ENCODE assay signal across 30 cellular contexts in genomic region chr5:180608572-180609310, GRCh38. TPM values are rescaled to one million over a fixed set of nuclear protein-coding genes. Genes with fewer than 3 reads are reported as not detected.
A peak's percentile ranks its signal among the peaks of the same experiment; 100 is the strongest.
DNase-seq lines count a peak whose midpoint lies in the region; ATAC-seq, FAIRE-seq and TF ChIP-seq lines count a peak whose summit lies in the region.
"Had no signal": no experiment of that assay in that cellular context is flagged by ENCODE, and none has a peak within 500 bp of the region (broad histone marks: within the 10 kb centered on the region; RNA-seq: fewer than 3 reads in every experiment).

No MANE protein-coding gene starts in this region.

- TSS peak; percentile 35 for BruUV-seq in Caco-2 (replicated peaks; lab: Mats Ljungman, UMichigan)
- no TSS peak for BruUV-seq in K562 (replicated peaks; lab: Mats Ljungman, UMichigan)

- H2AFZ ChIP-seq in K562 (ENCODE audit: low read depth, low read length) (peak overlapping the region; percentile 83), neural progenitor cell (replicated peaks) (no peak overlapping the region)

- H3K4me2 ChIP-seq in K562 (ENCODE audit: insufficient read depth, low read length) = peak overlapping the region; percentile 46
- H3K4me2 ChIP-seq in neural progenitor cell = no peak overlapping the region

- DNase-seq in Right ventricle myocardium inferior (ENCODE audit: missing footprints) = peak; percentile 45
- no peak for DNase-seq in Right ventricle myocardium superior
- DNase-seq in Caco-2 = no peak
- DNase-seq in K562 (ENCODE audit: extremely low read depth in 1 of 4, low spot score in 3 of 4) = no peak
- no peak for DNase-seq in neural progenitor cell (ENCODE audit: low spot score)
- DNase-seq in activated naive CD4-positive, alpha-beta T cell (lab: John Stamatoyannopoulos, UW) = no peak
- DNase-seq: AML-193, C1 segment of cervical spinal cord, DMS53, GDM1, HCEC 1CT, MV-4-11, NCI-H1105 treated with DMSO at 0.1 percent for 48 hours, NCI-H2029 treated with DMSO at 0.1 percent for 48 hours, NCI-H524, NCI-H82, SHP77, SW 1271 had no signal

- no peaks in the 10 kb centered on the region for H3K79me2 ChIP-seq in K562 (ENCODE audit: control insufficient read depth, insufficient read depth, low read length)
- H3K79me2 ChIP-seq in neural progenitor cell (ENCODE audit: low read depth) = no peaks in the 10 kb centered on the region

- H3K9me3 Mint-ChIP-seq in Caco-2 (ENCODE audit: unreplicated experiment) = no peaks in the 10 kb centered on the region
- H3K9me3 Mint-ChIP-seq in neural progenitor cell = no peaks in the 10 kb centered on the region
- H3K9me3 Mint-ChIP-seq: CD8-positive, alpha-beta memory T cell had no signal

- no peaks in the 10 kb centered on the region for H3K9me1 ChIP-seq in K562 (ENCODE audit: control insufficient read depth, insufficient read depth, low read length)

- no peak for TF ChIP-seq EP300 in K562 (IDR thresholded peaks at IDR 0.05; ENCODE audit: low read length)

- H3K27me3 ChIP-seq in Caco-2 (replicated peaks; ENCODE audit: control insufficient read depth, insufficient read depth, low read length) (no peaks in the 10 kb centered on the region), K562 (ENCODE audit: control insufficient read depth in 2 of 2, insufficient read depth in 2 of 2, low read length in 2 of 2) (peaks cover 12 to 20% of the 10 kb centered on the region in 2 experiments; a peak in 4 of 5 replicates), neural progenitor cell (no peaks in the 10 kb centered on the region)

- intact Hi-C loops in Right ventricle myocardium inferior (cut with DNase I) = no loop called here
- intact Hi-C loops in Right ventricle myocardium superior (cut with DNase I) = no loop called here
- intact Hi-C loops in Caco-2 (cut with micrococcal nuclease; ENCODE audit: unreplicated experiment) = no loop called here
- intact Hi-C loops in K562 (cut with micrococcal nuclease) = loop anchor here (5.0 to 10.0 kb wide), 4 partner anchors 54 to 404 kb away; partner anchors contain the start of genes CNOT6 and RASGEF1C

- no peak for TF ChIP-seq POLR2A in K562 (conservative IDR thresholded peaks at IDR 0.05)

- H3K27me3 Mint-ChIP-seq in Caco-2 (ENCODE audit: insufficient read depth, unreplicated experiment) (no peaks in the 10 kb centered on the region), neural progenitor cell (ENCODE audit: insufficient read depth, low read depth) (peaks cover 3% of the 10 kb centered on the region)
- H3K27me3 Mint-ChIP-seq: CD8-positive, alpha-beta memory T cell had no signal

- in situ Hi-C loops in K562 (cut with MboI) = no loop called here

- TF ChIP-seq CTCF in Caco-2 (IDR thresholded peaks at IDR 0.05; ENCODE audit: insufficient read depth in 1 of 2, low read depth in 1 of 2, low read length in 1 of 2, severe bottlenecking in 1 of 2, unreplicated experiment in 1 of 2) (no peak), K562 (IDR thresholded peaks at IDR 0.05 in 2 of 3, conservative IDR thresholded peaks at IDR 0.05 in 1 of 3; ENCODE audit: insufficient read depth in 2 of 3, low read depth in 1 of 3, low read length in 3 of 3) (no peak), neural progenitor cell (IDR thresholded peaks at IDR 0.05) (no peak)

- H3K36me3 Mint-ChIP-seq in Caco-2 (ENCODE audit: insufficient read depth, unreplicated experiment) (no peaks in the 10 kb centered on the region), neural progenitor cell (no peaks in the 10 kb centered on the region)

- H3F3A ChIP-seq in neural progenitor cell (ENCODE audit: low read depth) = no peaks in the 10 kb centered on the region

- CTCF ChIA-PET in Caco-2 (lab: Charles Lee) (no interaction called here), K562 (lab: Yijun Ruan, JAX; ENCODE audit: low intra/inter-chr PET ratio) (no interaction called here)

- 0 out of 2 replicates have a peak, but pooled peaks cover 6% of the 10 kb centered on the region for H4K20me1 ChIP-seq in K562 (replicated peaks; ENCODE audit: control insufficient read depth, insufficient read depth, low read length)
- no peaks in the 10 kb centered on the region for H4K20me1 ChIP-seq in neural progenitor cell (ENCODE audit: low read depth)

- 69% methylated on average over 17 of the region's 26 CpGs for WGBS in K562 (ENCODE audit: insufficient coverage, low coverage, missing lambda C conversion rate)

- no peaks in the 10 kb centered on the region for H3K36me3 ChIP-seq in Caco-2 (ENCODE audit: control insufficient read depth, insufficient read depth, low read length)
- no peaks in the 10 kb centered on the region for H3K36me3 ChIP-seq in K562 (ENCODE audit: control insufficient read depth, insufficient read depth, low read length)
- no peaks in the 10 kb centered on the region for H3K36me3 ChIP-seq in neural progenitor cell

- H3K4me3 ChIP-seq in Caco-2 (ENCODE audit: low read depth, low read length) (no peak overlapping the region), K562 (no peak overlapping the region), neural progenitor cell (no peak overlapping the region)
- H3K4me3 ChIP-seq: SK-N-MC had no signal

- H3K4me1 Mint-ChIP-seq in Caco-2 (ENCODE audit: low read depth, unreplicated experiment) (no peaks in the 10 kb centered on the region), neural progenitor cell (no peaks in the 10 kb centered on the region)

- H3K27ac ChIP-seq in K562 (ENCODE audit: extremely low read depth, low read depth, low read length) (no peak overlapping the region; the same call in 2 of the 3 replicates), neural progenitor cell (no peak overlapping the region)
- H3K27ac ChIP-seq: 22Rv1, SK-N-MC had no signal

- H3K4me3 Mint-ChIP-seq in Caco-2 (ENCODE audit: unreplicated experiment) (no peak overlapping the region), neural progenitor cell (no peak overlapping the region)
- H3K4me3 Mint-ChIP-seq: CD8-positive, alpha-beta memory T cell had no signal

- TF ChIP-seq RAD21 in K562 (CRISPR knock-in tag; conservative IDR thresholded peaks at IDR 0.05 in 1 of 2, IDR thresholded peaks at IDR 0.05 in 1 of 2) = no peak

- POLR2A ChIA-PET in Caco-2 (lab: Charles Lee) = interaction anchor here (0.6 kb wide), 1 partner anchor 750 kb away, joined by 3 read pairs; the partner anchor contains the start of gene MRNIP
- POLR2A ChIA-PET in K562 (lab: Yijun Ruan, JAX) = no interaction called here

- peak overlapping the region in 1 of 2 experiments; percentile 68; a peak in 1 of 4 replicates for H3K9ac ChIP-seq in K562 (ENCODE audit: insufficient read depth in 1 of 2, low read depth in 2 of 2, low read length in 2 of 2)
- no peak overlapping the region for H3K9ac ChIP-seq in neural progenitor cell

- ATAC-seq in Right ventricle myocardium inferior = no peak
- no peak for ATAC-seq in Right ventricle myocardium superior (ENCODE audit: poor library complexity)
- ATAC-seq in K562 = no peak
- no peak for ATAC-seq in GM21529 (IDR thresholded peaks at IDR 0.05; ENCODE audit: unreplicated experiment)
- ATAC-seq in GM18907 (IDR thresholded peaks at IDR 0.05; ENCODE audit: unreplicated experiment) = no peak

- FAIRE-seq in K562 (lab: Jason Lieb, UNC) = no peak
- FAIRE-seq: D721Med, GM18507, GM19239, RCC 7860 had no signal

- no peaks in the 10 kb centered on the region for H3K9me3 ChIP-seq in Caco-2
- H3K9me3 ChIP-seq in K562 (replicated peaks; ENCODE audit: control insufficient read depth, insufficient read depth, low read depth, low read length) = no peaks in the 10 kb centered on the region
- H3K9me3 ChIP-seq in neural progenitor cell (ENCODE audit: low read depth) = no peaks in the 10 kb centered on the region

- peak overlapping the region; percentile 55 for H3K27ac Mint-ChIP-seq in Caco-2 (ENCODE audit: unreplicated experiment)
- peak overlapping the region; percentile 15 for H3K27ac Mint-ChIP-seq in neural progenitor cell

- H3K4me1 ChIP-seq in Caco-2 (peaks cover 8% of the 10 kb centered on the region; the same call in 1 of the 2 replicates), K562 (replicated peaks in 1 of 2; ENCODE audit: control insufficient read depth in 2 of 2, insufficient read depth in 2 of 2, low read length in 2 of 2) (peaks cover 10 to 49% of the 10 kb centered on the region in 2 experiments; a peak in 4 of 5 replicates), neural progenitor cell (no peaks in the 10 kb centered on the region)

RNA-seq across cellular contexts. Expression of gene SCGB3A1, which starts 17.4 kb away (rescaled TPM):
- total RNA-seq in Right ventricle myocardium inferior (not detected), Right ventricle myocardium superior (not detected), Caco-2 (2022) (not detected in 2 replicates), K562 (2014; rRNA removed) (not detected in 2 replicates), K562 (2014; rRNA removed; fragmentation: Illumina TruSeq; extraction: Trizol) (not detected in 2 replicates), K562 (2015; rRNA removed; fragmentation: Illumina TruSeq; extraction: Trizol) (not detected in 2 replicates), K562 (2021) (0.33 TPM in 1 of 2 replicates, not detected in the other), neural progenitor cell (ENCODE audit: low replicate concordance) (not detected in 2 replicates)
- total RNA-seq in K562 (2011; cell fraction: chromatin; rRNA removed; ENCODE audit: low replicate concordance) = not detected in 2 replicates
- not detected in 2 replicates for total RNA-seq in K562 (2011; cell fraction: nucleolus; rRNA removed)
- total RNA-seq in K562 (2011; cell fraction: nucleoplasm; rRNA removed) = not detected in 2 replicates
- polyA plus RNA-seq in K562 (2011; rRNA removed) (not detected in 2 replicates), K562 (2014; fragmentation: Illumina TruSeq; extraction: Trizol) (not detected in 2 replicates), K562 (2014; fragmentation: Nextera tagmentation; extraction: Ambion mirVana) (not detected), K562 (2014; rRNA removed) (not detected in 2 replicates)
- not detected in 2 replicates for polyA plus RNA-seq in K562 (2011; cell fraction: cytosol; rRNA removed)
- polyA plus RNA-seq in K562 (2011; cell fraction: nucleus; rRNA removed) = not detected in 2 replicates
- polyA plus RNA-seq in K562 (2012) = not detected in 2 replicates
- not detected in 2 replicates for polyA minus RNA-seq in K562 (2011; rRNA and poly(A)+ RNA removed)
- not detected in 2 replicates for polyA minus RNA-seq in K562 (2011; cell fraction: cytosol; rRNA and poly(A)+ RNA removed)
- not detected in 2 replicates for polyA minus RNA-seq in K562 (2011; cell fraction: nucleus; rRNA and poly(A)+ RNA removed)
- total RNA-seq: HT1080, OCI-LY7 had no signal
- polyA plus RNA-seq: AG04450 had no signal

RNA-seq across cellular contexts. Expression of gene FLT4, which starts 40.7 kb away (rescaled TPM):
- total RNA-seq in Right ventricle myocardium inferior (5.5 TPM), Right ventricle myocardium superior (5.6 TPM), Caco-2 (2022) (not detected in 2 replicates), K562 (2014; rRNA removed) (0.14 and 0.24 TPM in 2 replicates), K562 (2014; rRNA removed; fragmentation: Illumina TruSeq; extraction: Trizol) (not detected in 2 replicates), K562 (2015; rRNA removed; fragmentation: Illumina TruSeq; extraction: Trizol) (0.07 TPM in 1 of 2 replicates, not detected in the other), K562 (2021) (0.24 and 0.47 TPM in 2 replicates), neural progenitor cell (ENCODE audit: low replicate concordance) (2.3 and 13.9 TPM in 2 replicates)
- 2.0 and 6.0 TPM in 2 replicates for total RNA-seq in K562 (2011; cell fraction: chromatin; rRNA removed; ENCODE audit: low replicate concordance)
- total RNA-seq in K562 (2011; cell fraction: nucleolus; rRNA removed) = 1.7 and 3.3 TPM in 2 replicates
- total RNA-seq in K562 (2011; cell fraction: nucleoplasm; rRNA removed) = 1.1 and 2.1 TPM in 2 replicates
- polyA plus RNA-seq in K562 (2011; rRNA removed) (0.26 and 0.42 TPM in 2 replicates), K562 (2014; fragmentation: Illumina TruSeq; extraction: Trizol) (0.18 and 0.21 TPM in 2 replicates), K562 (2014; fragmentation: Nextera tagmentation; extraction: Ambion mirVana) (under 1 TPM in 1 of 2 experiments, not detected in 1; 0.01 TPM), K562 (2014; rRNA removed) (0.05 and 0.12 TPM in 2 replicates)
- polyA plus RNA-seq in K562 (2011; cell fraction: cytosol; rRNA removed) = 0.27 and 0.48 TPM in 2 replicates
- polyA plus RNA-seq in K562 (2011; cell fraction: nucleus; rRNA removed) = 1.2 and 1.6 TPM in 2 replicates
- polyA plus RNA-seq in K562 (2012) = 0.10 and 0.40 TPM in 2 replicates
- polyA minus RNA-seq in K562 (2011; rRNA and poly(A)+ RNA removed) = 0.18 and 0.21 TPM in 2 replicates
- 0.48 TPM in 1 of 2 replicates, not detected in the other for polyA minus RNA-seq in K562 (2011; cell fraction: cytosol; rRNA and poly(A)+ RNA removed)
- polyA minus RNA-seq in K562 (2011; cell fraction: nucleus; rRNA and poly(A)+ RNA removed) = 0.56 and 1.2 TPM in 2 replicates
- total RNA-seq: OCI-LY7 had no signal
- polyA plus RNA-seq: AG04450 had no signal
